In the genomic region with DNA sequence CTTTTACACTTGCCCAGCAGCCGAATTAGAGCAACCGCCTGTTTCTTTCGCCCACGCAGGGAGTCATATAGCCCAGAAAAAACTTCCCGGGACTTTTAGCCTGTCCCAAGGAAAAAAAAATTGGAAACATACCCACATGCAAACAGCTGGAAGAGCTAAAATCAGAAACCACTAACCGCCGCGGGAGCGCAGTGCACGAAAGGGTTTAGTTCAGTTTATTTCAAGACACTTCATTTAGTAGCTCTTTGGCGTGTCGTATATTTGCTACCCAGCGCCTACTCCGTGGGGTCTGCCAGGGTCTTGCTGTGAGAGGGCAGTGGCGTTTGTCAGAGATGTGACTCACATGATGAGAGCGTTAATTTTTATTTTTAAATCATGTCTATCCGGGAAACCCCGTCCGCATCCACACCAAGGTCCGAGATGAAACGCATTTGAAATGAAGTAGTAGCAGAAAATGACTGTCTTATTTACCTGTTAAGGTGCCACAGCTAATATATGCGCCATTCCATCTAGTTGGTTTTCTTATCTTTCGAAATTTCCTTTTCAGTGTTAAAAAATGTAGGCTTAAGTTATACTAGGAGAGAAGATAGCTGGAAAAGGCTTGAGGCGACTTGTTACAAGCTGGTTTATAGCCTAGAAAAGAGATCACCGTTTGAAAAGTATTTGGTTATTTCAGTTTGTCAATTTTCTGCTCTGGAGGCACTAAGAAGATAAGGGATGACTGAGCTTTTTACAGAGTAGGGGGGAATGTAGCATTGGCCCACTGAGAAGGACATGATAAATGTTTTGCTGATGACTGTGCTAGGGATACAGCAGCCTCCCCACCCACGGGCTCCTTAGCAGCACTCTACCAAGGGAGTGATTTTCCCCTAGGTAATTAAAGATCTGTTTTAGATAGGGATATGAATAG, we compare ENCODE assay signal across 8 cellular contexts. TPM values are rescaled to one million over a fixed set of nuclear protein-coding genes. Genes with fewer than 3 reads are reported as not detected.
A peak's percentile ranks its signal among the peaks of the same experiment; 100 is the strongest.
DNase-seq lines count a peak whose midpoint lies in the region; ATAC-seq and TF ChIP-seq lines count a peak whose summit lies in the region.

No MANE protein-coding gene starts in this region.

- TF ChIP-seq CTCF in Calu3 (IDR thresholded peaks at IDR 0.05; ENCODE audit: unreplicated experiment) (no peak), smooth muscle cell (IDR thresholded peaks at IDR 0.05; ENCODE audit: borderline replicate concordance, insufficient read depth, poor library complexity, severe bottlenecking) (no peak)

- H3K4me1 ChIP-seq in iPS-18a (ENCODE audit: control insufficient read depth, low read depth, low read length) (peaks cover 40% of the 10 kb centered on the region), smooth muscle cell (ENCODE audit: low read depth) (peaks cover 16% of the 10 kb centered on the region)

- no peak overlapping the region for H2AFZ ChIP-seq in smooth muscle cell (ENCODE audit: low read depth)

- H3K9ac ChIP-seq in iPS-18a (ENCODE audit: low read length), result no peak overlapping the region
- peak overlapping the region; percentile 92 for H3K9ac ChIP-seq in smooth muscle cell (ENCODE audit: low read depth)

- CTCF ChIA-PET in Calu3 (lab: Charles Lee), result no interaction called here

- H3K27ac Mint-ChIP-seq in Calu3 (ENCODE audit: unreplicated experiment), result peak overlapping the region; percentile 70
- peak overlapping the region; percentile 7 for H3K27ac Mint-ChIP-seq in activated naive CD8-positive, alpha-beta T cell treated with anti-CD3 and anti-CD28 coated beads, Interleukin-2, amount 10 ng/mL, durations not matched to agents 7 days and 5 days

- no peaks in the 10 kb centered on the region for H3K9me3 Mint-ChIP-seq in Calu3 (ENCODE audit: low read depth, unreplicated experiment)
- no peaks in the 10 kb centered on the region for H3K9me3 Mint-ChIP-seq in activated naive CD8-positive, alpha-beta T cell treated with anti-CD3 and anti-CD28 coated beads, Interleukin-2, amount 10 ng/mL, durations not matched to agents 7 days and 5 days

- H3K4me2 ChIP-seq in smooth muscle cell, result peak overlapping the region; percentile 86

- peaks cover 6% of the 10 kb centered on the region for H3F3A ChIP-seq in smooth muscle cell (ENCODE audit: low read depth)

- DNase-seq in Calu3 (no peak), KBM-7 (peak; percentile 27), smooth muscle cell (lab: John Stamatoyannopoulos, UW; ENCODE audit: unreplicated experiment) (peak; percentile 16), medulla oblongata (ENCODE audit: extremely low spot score) (no peak), NK-92 (lab: John Stamatoyannopoulos, UW; ENCODE audit: unreplicated experiment) (no peak)
- DNase-seq in activated naive CD8-positive, alpha-beta T cell treated with anti-CD3 and anti-CD28 coated beads, Interleukin-2, amount 10 ng/mL, durations not matched to agents 7 days and 5 days, result peak; percentile 35

- peaks cover 71% of the 10 kb centered on the region for H3K36me3 Mint-ChIP-seq in Calu3 (ENCODE audit: insufficient read depth, unreplicated experiment)
- peaks cover 18% of the 10 kb centered on the region for H3K36me3 Mint-ChIP-seq in activated naive CD8-positive, alpha-beta T cell treated with anti-CD3 and anti-CD28 coated beads, Interleukin-2, amount 10 ng/mL, durations not matched to agents 7 days and 5 days

- H4K20me1 ChIP-seq in smooth muscle cell (ENCODE audit: low read depth), result peaks cover 12% of the 10 kb centered on the region

- no peak for ATAC-seq in activated naive CD8-positive, alpha-beta T cell treated with anti-CD3 and anti-CD28 coated beads, Interleukin-2, amount 10 ng/mL, durations not matched to agents 7 days and 5 days (ENCODE audit: low read depth)
- no peak for ATAC-seq in GM19467 (IDR thresholded peaks at IDR 0.05; ENCODE audit: unreplicated experiment)

- WGBS in smooth muscle cell (ENCODE audit: low lambda C conversion rate), result 2% methylated on average over 26 of the region's 26 CpGs

- H3K4me3 ChIP-seq in iPS-18a (ENCODE audit: low read length) (peak overlapping the region; percentile 68), smooth muscle cell (peak overlapping the region; percentile 60)

- H3K27me3 Mint-ChIP-seq in Calu3 (ENCODE audit: unreplicated experiment), result no peaks in the 10 kb centered on the region
- H3K27me3 Mint-ChIP-seq in activated naive CD8-positive, alpha-beta T cell treated with anti-CD3 and anti-CD28 coated beads, Interleukin-2, amount 10 ng/mL, durations not matched to agents 7 days and 5 days, result peaks cover 24% of the 10 kb centered on the region

- TSS peak; percentile 23 for BruUV-seq in Calu3 (replicated peaks; lab: Mats Ljungman, UMichigan)

- H3K27ac ChIP-seq in iPS-18a (ENCODE audit: low read length), result no peak overlapping the region
- H3K27ac ChIP-seq in smooth muscle cell (ENCODE audit: low read depth), result peak overlapping the region; percentile 97

- H3K79me2 ChIP-seq in smooth muscle cell (ENCODE audit: low read depth), result peaks cover 14% of the 10 kb centered on the region

- POLR2A ChIA-PET in activated naive CD8-positive, alpha-beta T cell treated with anti-CD3 and anti-CD28 coated beads, Interleukin-2, amount 10 ng/mL, durations not matched to agents 7 days and 5 days (lab: Charles Lee), result interaction anchor here (0.6 to 1.6 kb wide), 4 partner anchors 12 to 642 kb away, joined by 3 to 5 read pairs (median 4); no protein-coding TSS in a partner anchor

- intact Hi-C loops in Calu3 (cut with micrococcal nuclease; ENCODE audit: unreplicated experiment), result loop anchor here (5.0 to 10.0 kb wide), 2 partner anchors 223 to 644 kb away; no protein-coding TSS in a partner anchor

- H3K27me3 ChIP-seq in iPS-18a (ENCODE audit: control insufficient read depth, insufficient read depth, low read length), result peaks cover 85% of the 10 kb centered on the region
- H3K27me3 ChIP-seq in smooth muscle cell (ENCODE audit: low read depth), result no peaks in the 10 kb centered on the region

- H3K9me3 ChIP-seq in iPS-18a (ENCODE audit: control insufficient read depth, low read depth, low read length) (no peaks in the 10 kb centered on the region), smooth muscle cell (replicated peaks; ENCODE audit: low read depth) (no peaks in the 10 kb centered on the region)

- H3K4me3 Mint-ChIP-seq in Calu3 (ENCODE audit: low read depth, unreplicated experiment), result peak overlapping the region; percentile 87
- H3K4me3 Mint-ChIP-seq in activated naive CD8-positive, alpha-beta T cell treated with anti-CD3 and anti-CD28 coated beads, Interleukin-2, amount 10 ng/mL, durations not matched to agents 7 days and 5 days, result peak overlapping the region; percentile 88

- peaks cover 8% of the 10 kb centered on the region for H3K4me1 Mint-ChIP-seq in Calu3 (ENCODE audit: low read depth, unreplicated experiment)
- H3K4me1 Mint-ChIP-seq in activated naive CD8-positive, alpha-beta T cell treated with anti-CD3 and anti-CD28 coated beads, Interleukin-2, amount 10 ng/mL, durations not matched to agents 7 days and 5 days, result peaks cover 22% of the 10 kb centered on the region

- H3K36me3 ChIP-seq in iPS-18a (ENCODE audit: control insufficient read depth, low read depth, low read length) (no peaks in the 10 kb centered on the region), smooth muscle cell (ENCODE audit: low read depth) (no peaks in the 10 kb centered on the region)

- in situ Hi-C loops in KBM-7 (cut with MboI; ENCODE audit: low pct_unique_long_range_greater_than_20kb, low sequenced_read_pairs), result no loop called here

RNA-seq across cellular contexts. Expression of a gene that starts 1.7 kb away (rescaled TPM):
- 121 and 136 TPM in 2 replicates for total RNA-seq in Calu3 (2022)
- total RNA-seq in activated naive CD8-positive, alpha-beta T cell treated with anti-CD3 and anti-CD28 coated beads, Interleukin-2, amount 10 ng/mL, durations not matched to agents 7 days and 5 days, result 1 to 10 TPM; 6.1 to 6.4 TPM
- 27.0 and 30.0 TPM in 2 replicates for total RNA-seq in smooth muscle cell
- polyA plus RNA-seq in smooth muscle cell, result 9.7 and 28.7 TPM in 2 replicates

Comparison
In these comparisons a context has a peak if more than half of its experiments do, and no peak if none do; other contexts are left out.
1. DNase-seq: peak in KBM-7 (single experiment), activated naive CD8-positive, alpha-beta T cell treated with anti-CD3 and anti-CD28 coated beads, Interleukin-2, amount 10 ng/mL, durations not matched to agents 7 days and 5 days (single experiment) and smooth muscle cell (single experiment); none in Calu3 (single experiment), medulla oblongata (single experiment) and NK-92 (single experiment).